12 cellular contexts compared by ENCODE assay signal in genomic region chr1:38073926-38074677, GRCh38. TPM values are rescaled to one million over a fixed set of nuclear protein-coding genes. Genes with fewer than 3 reads are reported as not detected.
"Had no signal": no experiment of that assay in that cellular context is flagged by ENCODE, and none has a peak within 500 bp of the region (broad histone marks: within the 10 kb centered on the region; RNA-seq: fewer than 3 reads in every experiment).

No MANE protein-coding gene starts in this region.

- H3K36me3 ChIP-seq: breast epithelium had no signal

- H3K27me3 ChIP-seq: tibial nerve had no signal

- ATAC-seq: activated CD4-positive, CD25-positive, alpha-beta regulatory T cell treated with anti-CD3 and anti-CD28 coated beads, Interleukin-2, amount 50 U/mL, for 24 hours; activated T-cell treated with anti-CD3 and anti-CD28 coated beads, Interleukin-2, amount 50 U/mL, for 4 hours; left colon; stimulated activated effector memory CD8-positive, alpha-beta T cell treated with anti-CD3 and anti-CD28 coated beads, Interleukin-12 subunit alpha, Interleukin-12 subunit beta, amount 100 ng/mL, for 72 hours had no signal

- H3K9me3 Mint-ChIP-seq: activated naive CD8-positive, alpha-beta T cell treated with anti-CD3 and anti-CD28 coated beads for 36 hours; activated T-cell treated with anti-CD3 and anti-CD28 coated beads, Interleukin-2, amount 50 U/mL, for 4 hours; stimulated activated effector memory CD8-positive, alpha-beta T cell treated with anti-CD3 and anti-CD28 coated beads, Interleukin-12 subunit alpha, Interleukin-12 subunit beta, amount 100 ng/mL, for 72 hours had no signal

- H3K36me3 Mint-ChIP-seq: activated naive CD8-positive, alpha-beta T cell treated with anti-CD3 and anti-CD28 coated beads for 36 hours; stimulated activated effector memory CD8-positive, alpha-beta T cell treated with anti-CD3 and anti-CD28 coated beads, Interleukin-12 subunit alpha, Interleukin-12 subunit beta, amount 100 ng/mL, for 72 hours had no signal

- H3K27ac Mint-ChIP-seq: activated naive CD8-positive, alpha-beta T cell treated with anti-CD3 and anti-CD28 coated beads for 36 hours; stimulated activated effector memory CD8-positive, alpha-beta T cell treated with anti-CD3 and anti-CD28 coated beads, Interleukin-12 subunit alpha, Interleukin-12 subunit beta, amount 100 ng/mL, for 72 hours had no signal

- H3K4me3 Mint-ChIP-seq: activated naive CD8-positive, alpha-beta T cell treated with anti-CD3 and anti-CD28 coated beads for 36 hours; activated T-cell treated with anti-CD3 and anti-CD28 coated beads, Interleukin-2, amount 50 U/mL, for 4 hours; stimulated activated effector memory CD8-positive, alpha-beta T cell treated with anti-CD3 and anti-CD28 coated beads, Interleukin-12 subunit alpha, Interleukin-12 subunit beta, amount 100 ng/mL, for 72 hours had no signal

- DNase-seq: activated CD4-positive, alpha-beta T cell treated with anti-CD3 and anti-CD28 coated beads, Interleukin-2, amount 50 U/mL, for 4 hours; activated gamma-delta T cell; activated naive CD8-positive, alpha-beta T cell treated with anti-CD3 and anti-CD28 coated beads for 36 hours; activated T-cell treated with anti-CD3 and anti-CD28 coated beads, Interleukin-2, amount 50 U/mL, for 4 hours; left colon; T-helper 2 cell had no signal

- H3K27ac ChIP-seq: breast epithelium, tibial nerve had no signal

- H3K9me3 ChIP-seq: breast epithelium, tibial nerve had no signal

- H3K4me1 Mint-ChIP-seq: activated naive CD8-positive, alpha-beta T cell treated with anti-CD3 and anti-CD28 coated beads for 36 hours; stimulated activated effector memory CD8-positive, alpha-beta T cell treated with anti-CD3 and anti-CD28 coated beads, Interleukin-12 subunit alpha, Interleukin-12 subunit beta, amount 100 ng/mL, for 72 hours had no signal

- H3K4me3 ChIP-seq: breast epithelium, tibial nerve had no signal

- FAIRE-seq: endothelial cell of umbilical vein had no signal

- H3K4me1 ChIP-seq: breast epithelium, tibial nerve had no signal

RNA-seq across cellular contexts. Expression of gene POU3F1, which starts 27.5 kb away (rescaled TPM):
- total RNA-seq: endothelial cell of umbilical vein, glomerular endothelial cell, left colon had no signal
- polyA plus RNA-seq: endothelial cell of umbilical vein had no signal
